In genomic region chr7:36279926-36280315, GRCh38 we compare ENCODE assay signal across 17 cellular contexts.
DNase-seq lines count a peak whose midpoint lies in the region; ATAC-seq and TF ChIP-seq lines count a peak whose summit lies in the region.
"Had no signal": no experiment of that assay in that cellular context is flagged by ENCODE, and none has a peak within 500 bp of the region (broad histone marks: within the 10 kb centered on the region; RNA-seq: fewer than 3 reads in every experiment).

No MANE protein-coding gene starts in this region.

- H3K9me3 ChIP-seq in HCT116 (ENCODE audit: control insufficient read depth in 1 of 2, insufficient read depth in 1 of 2, low read depth in 1 of 2, low read length in 2 of 2), result no peaks in the 10 kb centered on the region
- H3K9me3 ChIP-seq: lower lobe of right lung, upper lobe of right lung had no signal

- no TSS peak for BruUV-seq in HCT116 (replicated peaks; lab: Mats Ljungman, UMichigan)

- no peak overlapping the region for H2AFZ ChIP-seq in HCT116 (ENCODE audit: low read depth, low read length, poor library complexity, severe bottlenecking)

- H3K79me2 ChIP-seq in HCT116 (ENCODE audit: insufficient read depth, low read length), result no peaks in the 10 kb centered on the region

- no peak for TF ChIP-seq RAD21 in HCT116 (IDR thresholded peaks at IDR 0.05; ENCODE audit: low read depth)

- no peak overlapping the region for H3K4me3 ChIP-seq in HCT116 (replicated peaks in 1 of 2; ENCODE audit: low read depth in 1 of 2, low read length in 2 of 2)
- H3K4me3 ChIP-seq: lower lobe of right lung, upper lobe of right lung had no signal

- H3K9ac ChIP-seq in HCT116 (ENCODE audit: low read length), result no peak overlapping the region

- intact Hi-C loops in HCT116 (cut with micrococcal nuclease), result no loop called here

- CTCF ChIA-PET in HCT116 (lab: Charles Lee), result interaction anchor here (0.9 kb wide), 1 partner anchor 30 kb away, joined by 3 read pairs; no protein-coding TSS in a partner anchor

- ATAC-seq in HCT116 (no peak), left lobe of liver (no peak)
- ATAC-seq: lower lobe of right lung, upper lobe of right lung had no signal

- H3K27ac ChIP-seq in HCT116 (ENCODE audit: low read depth, low read length), result no peak overlapping the region
- H3K27ac ChIP-seq in angular gyrus (ENCODE audit: low read depth, low read length), result peak overlapping the region; percentile 97
- H3K27ac ChIP-seq in substantia nigra (ENCODE audit: low read depth, low read length, poor library complexity, severe bottlenecking), result peak overlapping the region; percentile 96
- H3K27ac ChIP-seq: lower lobe of right lung, upper lobe of right lung had no signal

- RAD21 ChIA-PET in HCT116 (lab: Charles Lee; ENCODE audit: low non-redundant PET in 1 of 2, low total read pairs in 2 of 2, uncharacterized antibody in 2 of 2, unreplicated experiment in 2 of 2), result no interaction called here

- no peak for TF ChIP-seq POLR2A in HCT116 (IDR thresholded peaks at IDR 0.05; ENCODE audit: borderline replicate concordance, extremely low read depth, insufficient read depth, insufficient read length)

- no peak for DNase-seq in HCT116 (ENCODE audit: low read depth, low spot score)
- peak; percentile 28 for DNase-seq in left lobe of liver (ENCODE audit: low spot score)
- no peak for DNase-seq in substantia nigra (lab: John Stamatoyannopoulos, UW)
- DNase-seq in UCSD-AML1 (lab: John Stamatoyannopoulos, UW; ENCODE audit: unreplicated experiment), result no peak
- DNase-seq in NCI-H2029 treated with DMSO at 0.1 percent for 48 hours (lab: John Stamatoyannopoulos, UW), result no peak
- DNase-seq in NCI-H187 (lab: John Stamatoyannopoulos, UW), result no peak
- DNase-seq: activated effector memory CD4-positive, alpha-beta T cell treated with Interleukin-2 at 50 U/mL for 16 hours; anterior cingulate cortex; DND-41; GOT3; lower lobe of right lung; NCI-H1048; SHP77 treated with DMSO at 0.1 percent for 48 hours; stimulated activated CD4-positive, alpha-beta T cell treated with anti-CD3 and anti-CD28 coated beads, Interleukin-2, amount 100 ng/mL, for 48 hours; stimulated activated CD8-positive, alpha-beta memory T cell treated with anti-CD3 and anti-CD28 coated beads, Interleukin-4, amount 100 ng/mL, for 48 hours; upper lobe of right lung had no signal

- peak overlapping the region; percentile 64 for H3K4me2 ChIP-seq in HCT116 (ENCODE audit: low read length)

- POLR2A ChIA-PET in HCT116 (lab: Charles Lee), result no interaction called here

- H3K36me3 ChIP-seq in HCT116 (ENCODE audit: control insufficient read depth in 1 of 2, insufficient read depth in 2 of 2, low read length in 2 of 2), result no peaks in the 10 kb centered on the region
- H3K36me3 ChIP-seq: lower lobe of right lung, upper lobe of right lung had no signal

- no peaks in the 10 kb centered on the region for H3K9me2 ChIP-seq in HCT116 (ENCODE audit: insufficient read depth)

- no peak for TF ChIP-seq CTCF in HCT116 (IDR thresholded peaks at IDR 0.05 in 2 of 3, conservative IDR thresholded peaks at IDR 0.05 in 1 of 3; ENCODE audit: borderline replicate concordance in 1 of 3, insufficient read depth in 1 of 3, low read depth in 2 of 3, low read length in 2 of 3)

- H3K4me1 ChIP-seq in HCT116 (ENCODE audit: control insufficient read depth in 1 of 2, insufficient read depth in 2 of 2, low read length in 2 of 2), result peaks cover 27 to 37% of the 10 kb centered on the region in 2 experiments

- no peaks in the 10 kb centered on the region for H4K20me1 ChIP-seq in HCT116 (ENCODE audit: insufficient read depth)

- H3K27me3 ChIP-seq in HCT116 (ENCODE audit: insufficient read depth, low read length), result no peaks in the 10 kb centered on the region
- H3K27me3 ChIP-seq: upper lobe of right lung had no signal

TF ChIP-seq in HCT116, 20 proteins besides CTCF, POLR2A, EP300 and RAD21:
- TF ChIP-seq ZFX (IDR thresholded peaks at IDR 0.05) (no peak), CBX3 (IDR thresholded peaks at IDR 0.05; ENCODE audit: low read depth) (no peak), EZH2 (IDR thresholded peaks at IDR 0.05) (no peak), ZBTB33 (IDR thresholded peaks at IDR 0.05; ENCODE audit: extremely low read depth, insufficient replicate concordance, low read length) (no peak), REST (IDR thresholded peaks at IDR 0.05; ENCODE audit: low read depth) (no peak), EGR1 (IDR thresholded peaks at IDR 0.05; ENCODE audit: low read depth) (no peak), CEBPB (IDR thresholded peaks at IDR 0.05; ENCODE audit: low read depth) (no peak), TCF7L2 (IDR thresholded peaks at IDR 0.05; ENCODE audit: borderline replicate concordance, extremely low read depth, insufficient read depth, insufficient read length) (no peak), EZH2phosphoT487 (IDR thresholded peaks at IDR 0.05; ENCODE audit: borderline replicate concordance) (no peak), FOSL1 (IDR thresholded peaks at IDR 0.05; ENCODE audit: low read depth) (no peak), SRF (IDR thresholded peaks at IDR 0.05; ENCODE audit: low read depth) (no peak), SIN3A (IDR thresholded peaks at IDR 0.05; ENCODE audit: low read depth) (no peak), MAX (IDR thresholded peaks at IDR 0.05) (no peak), YY1 (IDR thresholded peaks at IDR 0.05; ENCODE audit: extremely low read depth, insufficient replicate concordance, low read depth, low read length) (no peak), POLR2AphosphoS5 (IDR thresholded peaks at IDR 0.05; ENCODE audit: low read depth, low read length) (no peak), JUND (IDR thresholded peaks at IDR 0.05) (no peak), ZNF274 (IDR thresholded peaks at IDR 0.05; ENCODE audit: low read depth, low read length) (no peak), SP1 (IDR thresholded peaks at IDR 0.05; ENCODE audit: low read depth) (no peak)
